In the genomic region with DNA sequence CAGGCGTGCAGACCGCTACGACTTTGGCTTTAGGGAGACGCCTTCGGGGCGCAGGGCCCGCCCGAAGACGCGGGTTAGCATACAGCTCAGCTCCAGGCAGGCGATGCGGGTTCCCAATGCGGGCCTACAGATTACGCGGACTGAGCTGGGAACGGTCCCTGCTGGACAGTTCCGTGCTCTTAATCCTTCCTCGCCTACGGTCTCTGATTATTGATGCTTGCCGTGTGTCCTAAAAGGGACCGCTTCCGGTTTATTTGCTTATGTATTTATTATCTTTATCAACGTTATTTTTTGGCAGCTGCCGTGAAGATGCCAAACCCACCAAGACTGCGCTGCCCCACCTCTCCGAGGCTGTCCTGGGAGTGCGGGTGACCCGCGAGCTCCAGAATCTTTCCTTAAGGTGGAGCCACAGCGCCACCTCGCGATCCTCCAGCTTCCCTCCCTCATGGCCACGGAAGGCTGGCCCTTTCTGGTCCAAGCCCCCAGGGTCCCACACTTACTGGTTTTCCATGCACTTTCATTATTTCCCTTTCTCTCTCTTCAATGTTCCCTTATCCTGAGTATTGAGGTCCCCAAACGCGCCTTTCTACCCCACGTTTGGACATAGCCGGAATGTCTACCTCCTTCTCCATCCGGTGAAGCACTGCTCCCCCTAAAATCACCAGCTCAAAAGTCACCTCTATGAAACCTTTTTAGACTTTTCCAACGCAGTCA, we compare ENCODE assay signal across 8 cellular contexts. TPM values are rescaled to one million over a fixed set of nuclear protein-coding genes. Genes with fewer than 3 reads are reported as not detected.
DNase-seq lines count a peak whose midpoint lies in the region; ATAC-seq and TF ChIP-seq lines count a peak whose summit lies in the region.

No MANE protein-coding gene starts in this region.

- H4K20me1 ChIP-seq in hepatocyte (ENCODE audit: insufficient read depth, poor library complexity, severe bottlenecking), result no peaks in the 10 kb centered on the region

- in situ Hi-C loops in KBM-7 (cut with MboI; ENCODE audit: low pct_unique_long_range_greater_than_20kb, low sequenced_read_pairs) (loop anchor here (25.0 kb wide), 2 partner anchors 419 to 944 kb away; no protein-coding TSS in a partner anchor), gastrocnemius medialis (cut with MboI; ENCODE audit: low sequenced_read_pairs in 4 of 4) (loop anchor here (5.0 to 25.0 kb wide), 8 partner anchors 409 to 1294 kb away; no protein-coding TSS in a partner anchor)

- no peak for TF ChIP-seq POLR2A in gastrocnemius medialis (IDR thresholded peaks at IDR 0.05)

- no peaks in the 10 kb centered on the region for H3K9me3 ChIP-seq in hepatocyte (ENCODE audit: low read depth)
- no peaks in the 10 kb centered on the region for H3K9me3 ChIP-seq in gastrocnemius medialis

- WGBS in hepatocyte (ENCODE audit: low lambda C conversion rate, missing lambda C conversion rate), result 6% methylated on average over 39 of the region's 39 CpGs

- no peaks in the 10 kb centered on the region for H3K79me2 ChIP-seq in hepatocyte

- H3K36me3 ChIP-seq in hepatocyte (replicated peaks; ENCODE audit: insufficient read depth, low read depth) (no peaks in the 10 kb centered on the region), gastrocnemius medialis (no peaks in the 10 kb centered on the region)

- peak overlapping the region; percentile 9 for H3K4me3 ChIP-seq in hepatocyte
- H3K4me3 ChIP-seq in gastrocnemius medialis, result peak overlapping the region; percentile 30 to 53 (median 42)

- TF ChIP-seq CTCF in hepatocyte (IDR thresholded peaks at IDR 0.05; ENCODE audit: poor library complexity) (peak; percentile 96), gastrocnemius medialis (IDR thresholded peaks at IDR 0.05 in 4 of 5, conservative IDR thresholded peaks at IDR 0.05 in 1 of 5) (peak; percentile 76 to 85 (median 82))

- H3K27me3 ChIP-seq in hepatocyte (peaks cover 90% of the 10 kb centered on the region), gastrocnemius medialis (peaks cover 34 to 50% (median 39%) of the 10 kb centered on the region in 3 donors)

- H3K4me1 ChIP-seq in hepatocyte (ENCODE audit: insufficient read depth) (peaks cover 13% of the 10 kb centered on the region), gastrocnemius medialis (no peaks in the 10 kb centered on the region)

- H3K27ac ChIP-seq in hepatocyte, result no peak overlapping the region
- peak overlapping the region in 1 of 4 donors; percentile 29 for H3K27ac ChIP-seq in gastrocnemius medialis

- ATAC-seq in GM21576 (IDR thresholded peaks at IDR 0.05; ENCODE audit: unreplicated experiment) (peak; percentile 48), gastrocnemius medialis (peak; percentile 71 to 75), GM19328 (IDR thresholded peaks at IDR 0.05; ENCODE audit: unreplicated experiment) (no peak)

- H3K4me2 ChIP-seq in hepatocyte, result peak overlapping the region; percentile 79

- DNase-seq in EL (peak; percentile 72), KBM-7 (peak; percentile 80), SW480 (ENCODE audit: low spot score) (peak; percentile 61), amygdala (lab: John Stamatoyannopoulos, UW) (peak in 42 of 56 donors; percentile 7 to 79 (median 38)), hepatocyte (ENCODE audit: low spot score) (peak; percentile 82), gastrocnemius medialis (peak in 1 of 2 donors; percentile 40)

- intact Hi-C loops in gastrocnemius medialis (cut with DNase I; ENCODE audit: low total_unique reads), result loop anchor here (1.0 to 10.0 kb wide), 5 partner anchors 410 to 1282 kb away; no protein-coding TSS in a partner anchor

- H2AFZ ChIP-seq in hepatocyte, result no peak overlapping the region

- no peaks in the 10 kb centered on the region for H3K9me2 ChIP-seq in hepatocyte (replicated peaks; ENCODE audit: insufficient read depth)

RNA-seq across cellular contexts. Expression of gene EBF1, which starts 7.0 kb away (rescaled TPM):
- total RNA-seq in hepatocyte (6.5 and 12.1 TPM in 2 replicates), gastrocnemius medialis (10 to 100 TPM in 1 of 4 donors, 1 to 10 TPM in 3; 4.9 to 12.0 (median 7.1) TPM)
- 7.8 and 9.4 TPM in 2 replicates for polyA plus RNA-seq in hepatocyte
